1 cellular context compared by ENCODE assay signal in genomic region chr1:225509770-225510169, GRCh38.
A peak's percentile ranks its signal among the peaks of the same experiment; 100 is the strongest.
TF ChIP-seq lines count a peak whose summit lies in the region.

No MANE protein-coding gene starts in this region.

TF ChIP-seq in HEK293, 187 proteins besides CTCF, POLR2A, EP300 and RAD21 (continued from another document):
- TF ChIP-seq PRDM6 (tag by site-specific recombination; IDR thresholded peaks at IDR 0.05), result no peak
- no peak for TF ChIP-seq ZBTB10 (tag by site-specific recombination; IDR thresholded peaks at IDR 0.05)
- no peak for TF ChIP-seq ZBTB11 (tag by site-specific recombination; conservative IDR thresholded peaks at IDR 0.05; ENCODE audit: low read depth)
- TF ChIP-seq ZNF785 (tag by site-specific recombination; IDR thresholded peaks at IDR 0.05), result no peak
- TF ChIP-seq, protein P1, sequence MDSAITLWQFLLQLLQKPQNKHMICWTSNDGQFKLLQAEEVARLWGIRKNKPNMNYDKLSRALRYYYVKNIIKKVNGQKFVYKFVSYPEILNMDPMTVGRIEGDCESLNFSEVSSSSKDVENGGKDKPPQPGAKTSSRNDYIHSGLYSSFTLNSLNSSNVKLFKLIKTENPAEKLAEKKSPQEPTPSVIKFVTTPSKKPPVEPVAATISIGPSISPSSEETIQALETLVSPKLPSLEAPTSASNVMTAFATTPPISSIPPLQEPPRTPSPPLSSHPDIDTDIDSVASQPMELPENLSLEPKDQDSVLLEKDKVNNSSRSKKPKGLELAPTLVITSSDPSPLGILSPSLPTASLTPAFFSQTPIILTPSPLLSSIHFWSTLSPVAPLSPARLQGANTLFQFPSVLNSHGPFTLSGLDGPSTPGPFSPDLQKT (IDR thresholded peaks at IDR 0.05; ENCODE audit: borderline replicate concordance, low read depth, low read length), result no peak
- TF ChIP-seq ZEB2 (tag by site-specific recombination; IDR thresholded peaks at IDR 0.05), result peak; percentile 30; the same call in 1 of the 2 replicates
- no peak for TF ChIP-seq ZNF341 (tag by site-specific recombination; IDR thresholded peaks at IDR 0.05; ENCODE audit: low read depth)
- TF ChIP-seq ZNF677 (tag by site-specific recombination; IDR thresholded peaks at IDR 0.05), result no peak
- TF ChIP-seq PRDM1 (tag by site-specific recombination; IDR thresholded peaks at IDR 0.05), result peak; percentile 85
- TF ChIP-seq SCRT1 (tag by site-specific recombination; IDR thresholded peaks at IDR 0.05; ENCODE audit: borderline replicate concordance), result peak; percentile 99
- no peak for TF ChIP-seq ZNF324 (tag by site-specific recombination; IDR thresholded peaks at IDR 0.05)
- no peak for TF ChIP-seq ZNF837 (tag by site-specific recombination; IDR thresholded peaks at IDR 0.05)
- TF ChIP-seq SP7 (tag by site-specific recombination; IDR thresholded peaks at IDR 0.05), result peak; percentile 19; the same call in 1 of the 2 replicates
- TF ChIP-seq SP3 (tag by site-specific recombination; IDR thresholded peaks at IDR 0.05), result no peak
- TF ChIP-seq ZNF174 (tag by site-specific recombination; IDR thresholded peaks at IDR 0.05), result no peak
- TF ChIP-seq IKZF3 (tag by site-specific recombination; IDR thresholded peaks at IDR 0.05), result 0 out of 2 replicates have a peak, but pooled peaks have one; percentile 4
- TF ChIP-seq ZNF623 (tag by site-specific recombination; IDR thresholded peaks at IDR 0.05), result no peak
- no peak for TF ChIP-seq ZNF701 (tag by site-specific recombination; IDR thresholded peaks at IDR 0.05)
- TF ChIP-seq, protein P2, sequence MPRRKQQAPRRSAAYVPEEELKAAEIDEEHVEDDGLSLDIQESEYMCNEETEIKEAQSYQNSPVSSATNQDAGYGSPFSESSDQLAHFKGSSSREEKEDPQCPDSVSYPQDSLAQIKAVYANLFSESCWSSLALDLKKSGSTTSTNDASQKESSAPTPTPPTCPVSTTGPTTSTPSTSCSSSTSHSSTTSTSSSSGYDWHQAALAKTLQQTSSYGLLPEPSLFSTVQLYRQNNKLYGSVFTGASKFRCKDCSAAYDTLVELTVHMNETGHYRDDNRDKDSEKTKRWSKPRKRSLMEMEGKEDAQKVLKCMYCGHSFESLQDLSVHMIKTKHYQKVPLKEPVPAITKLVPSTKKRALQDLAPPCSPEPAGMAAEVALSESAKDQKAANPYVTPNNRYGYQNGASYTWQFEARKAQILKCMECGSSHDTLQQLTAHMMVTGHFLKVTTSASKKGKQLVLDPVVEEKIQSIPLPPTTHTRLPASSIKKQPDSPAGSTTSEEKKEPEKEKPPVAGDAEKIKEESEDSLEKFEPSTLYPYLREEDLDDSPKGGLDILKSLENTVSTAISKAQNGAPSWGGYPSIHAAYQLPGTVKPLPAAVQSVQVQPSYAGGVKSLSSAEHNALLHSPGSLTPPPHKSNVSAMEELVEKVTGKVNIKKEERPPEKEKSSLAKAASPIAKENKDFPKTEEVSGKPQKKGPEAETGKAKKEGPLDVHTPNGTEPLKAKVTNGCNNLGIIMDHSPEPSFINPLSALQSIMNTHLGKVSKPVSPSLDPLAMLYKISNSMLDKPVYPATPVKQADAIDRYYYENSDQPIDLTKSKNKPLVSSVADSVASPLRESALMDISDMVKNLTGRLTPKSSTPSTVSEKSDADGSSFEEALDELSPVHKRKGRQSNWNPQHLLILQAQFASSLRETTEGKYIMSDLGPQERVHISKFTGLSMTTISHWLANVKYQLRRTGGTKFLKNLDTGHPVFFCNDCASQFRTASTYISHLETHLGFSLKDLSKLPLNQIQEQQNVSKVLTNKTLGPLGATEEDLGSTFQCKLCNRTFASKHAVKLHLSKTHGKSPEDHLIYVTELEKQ (tag by site-specific recombination; IDR thresholded peaks at IDR 0.05; ENCODE audit: borderline replicate concordance), result peak; percentile 76; the same call in 1 of the 2 replicates
- TF ChIP-seq GFI1B (tag by site-specific recombination; IDR thresholded peaks at IDR 0.05), result no peak
- no peak for TF ChIP-seq ZBTB1 (tag by site-specific recombination; IDR thresholded peaks at IDR 0.05)
- TF ChIP-seq ZNF629 (tag by site-specific recombination; IDR thresholded peaks at IDR 0.05), result peak; percentile 56; the same call in 1 of the 2 replicates
- TF ChIP-seq ZNF223 (tag by site-specific recombination; IDR thresholded peaks at IDR 0.05), result no peak
- TF ChIP-seq ZNF37A (tag by site-specific recombination; IDR thresholded peaks at IDR 0.05), result no peak
- peak; percentile 40; the same call in 1 of the 2 replicates for TF ChIP-seq ZNF501 (tag by site-specific recombination; IDR thresholded peaks at IDR 0.05)
- 0 out of 2 replicates have a peak, but pooled peaks have one; percentile 18 for TF ChIP-seq ZNF398 (tag by site-specific recombination; IDR thresholded peaks at IDR 0.05)
- peak; percentile 43; the same call in 1 of the 2 replicates for TF ChIP-seq ZNF18 (tag by site-specific recombination; IDR thresholded peaks at IDR 0.05)
- 0 out of 2 replicates have a peak, but pooled peaks have one; percentile 2 for TF ChIP-seq ZNF596 (tag by site-specific recombination; IDR thresholded peaks at IDR 0.05)
- no peak for TF ChIP-seq ZNF266 (tag by site-specific recombination; IDR thresholded peaks at IDR 0.05; ENCODE audit: low read depth)
- peak; percentile 99 for TF ChIP-seq SCRT2 (tag by site-specific recombination; IDR thresholded peaks at IDR 0.05)
- no peak for TF ChIP-seq MEIS1 (CRISPR knock-in tag; IDR thresholded peaks at IDR 0.05; ENCODE audit: borderline replicate concordance)
- TF ChIP-seq ZNF639 (tag by site-specific recombination; IDR thresholded peaks at IDR 0.05), result no peak
- no peak for TF ChIP-seq ZNF529 (tag by site-specific recombination; IDR thresholded peaks at IDR 0.05; ENCODE audit: insufficient replicate concordance)
- no peak for TF ChIP-seq ZNF791 (tag by site-specific recombination; IDR thresholded peaks at IDR 0.05)
- TF ChIP-seq ZFHX2 (tag by site-specific recombination; conservative IDR thresholded peaks at IDR 0.05), result no peak
- TF ChIP-seq KLF8 (tag by site-specific recombination; IDR thresholded peaks at IDR 0.05), result peak; percentile 64; the same call in 1 of the 2 replicates
